ENCODE assay signal across 12 cellular contexts in the genomic region with DNA sequence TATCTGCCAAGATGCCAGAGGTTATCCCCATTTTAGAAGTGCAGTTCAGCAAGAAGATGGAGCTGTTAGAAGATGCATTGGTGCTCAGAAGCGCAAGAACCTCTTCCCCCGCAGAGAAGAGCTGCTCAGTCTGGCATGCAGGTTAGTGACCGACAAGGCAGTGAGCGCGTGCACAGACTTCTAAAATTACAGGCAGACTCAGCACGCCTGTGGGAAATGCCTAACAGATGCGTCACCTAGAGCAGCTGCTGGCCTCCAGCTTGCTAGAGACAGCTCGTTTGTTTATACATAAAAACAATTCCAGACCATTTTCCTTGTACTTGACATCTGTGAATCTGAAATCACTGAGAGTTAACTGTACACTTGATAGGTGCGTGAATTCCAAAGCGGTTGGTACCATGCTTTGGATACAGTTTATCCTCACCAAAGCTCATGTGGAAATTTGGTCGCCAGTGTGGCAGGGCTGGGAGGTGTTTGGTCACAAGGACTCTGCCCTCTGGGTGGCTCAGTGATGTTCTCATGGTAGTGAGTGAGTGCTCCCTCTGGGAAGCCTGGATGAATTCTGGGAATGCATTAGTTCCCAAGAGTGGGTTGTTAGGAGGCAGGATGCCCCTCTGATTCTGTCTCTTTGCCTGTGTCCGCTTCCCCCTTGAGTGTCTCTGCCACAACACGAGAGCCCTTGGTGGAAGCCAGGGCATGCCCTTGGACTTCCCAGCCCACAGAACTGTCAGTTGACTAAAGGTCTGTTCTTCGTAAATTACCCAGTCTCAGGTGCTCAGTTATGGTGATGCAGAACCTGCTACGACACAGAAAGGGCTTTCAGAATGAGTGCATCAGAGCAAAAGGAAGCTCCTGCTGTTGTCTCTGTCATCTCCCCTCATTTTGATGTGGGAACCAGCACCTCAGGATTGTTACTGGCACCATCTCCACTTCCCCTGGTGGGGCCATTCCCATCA. TPM values are rescaled to one million over a fixed set of nuclear protein-coding genes. Genes with fewer than 3 reads are reported as not detected.
DNase-seq lines count a peak whose midpoint lies in the region; ATAC-seq and TF ChIP-seq lines count a peak whose summit lies in the region.
"Had no signal": no experiment of that assay in that cellular context is flagged by ENCODE, and none has a peak within 500 bp of the region (broad histone marks: within the 10 kb centered on the region; RNA-seq: fewer than 3 reads in every experiment).

No MANE protein-coding gene starts in this region.

- H3K27ac ChIP-seq in right cardiac atrium (ENCODE audit: low read length) (peak overlapping the region; percentile 77), temporal lobe (ENCODE audit: low read depth, low read length) (peak overlapping the region; percentile 40), GM23338 (ENCODE audit: low read depth) (no peak overlapping the region)
- H3K27ac ChIP-seq: BLaER1, upper lobe of right lung had no signal

- peaks cover 5% of the 10 kb centered on the region; the same call in 1 of the 2 replicates for H3K36me3 ChIP-seq in GM23338 (ENCODE audit: insufficient read depth)

- no peaks in the 10 kb centered on the region for H3K9me2 ChIP-seq in GM23338 (ENCODE audit: insufficient read depth)

- peaks cover 21 to 35% of the 10 kb centered on the region in 2 donors for H3K36me3 Mint-ChIP-seq in activated T-cell treated with anti-CD3 and anti-CD28 coated beads, Interleukin-2, amount 50 U/mL, for 72 hours (ENCODE audit: insufficient read depth in 2 of 2)
- peaks cover 81% of the 10 kb centered on the region for H3K36me3 Mint-ChIP-seq in activated T-helper 17 cell treated with anti-CD3 and anti-CD28 coated beads, Interleukin-2, amount 50 U/mL, for 72 hours (ENCODE audit: low read depth)
- H3K36me3 Mint-ChIP-seq in GM23338 (ENCODE audit: low read depth), result peaks cover 34% of the 10 kb centered on the region

- TF ChIP-seq CTCF in GM23338 (conservative IDR thresholded peaks at IDR 0.05; ENCODE audit: low read depth in 2 of 2), result no peak

- H3K4me3 ChIP-seq in right cardiac atrium (ENCODE audit: low read length), result no peak overlapping the region
- no peak overlapping the region for H3K4me3 ChIP-seq in GM23338
- H3K4me3 ChIP-seq: BLaER1, upper lobe of right lung had no signal

- peak overlapping the region; percentile 46 to 53 for H3K4me3 Mint-ChIP-seq in activated T-cell treated with anti-CD3 and anti-CD28 coated beads, Interleukin-2, amount 50 U/mL, for 72 hours
- peak overlapping the region; percentile 41 for H3K4me3 Mint-ChIP-seq in activated T-helper 17 cell treated with anti-CD3 and anti-CD28 coated beads, Interleukin-2, amount 50 U/mL, for 72 hours
- no peak overlapping the region for H3K4me3 Mint-ChIP-seq in GM23338

- no peak overlapping the region for H3K4me2 ChIP-seq in GM23338
- H3K4me2 ChIP-seq: BLaER1 had no signal

- H3F3A ChIP-seq in GM23338 (replicated peaks; ENCODE audit: low read depth), result no peaks in the 10 kb centered on the region

- H3K27ac Mint-ChIP-seq in activated T-cell treated with anti-CD3 and anti-CD28 coated beads, Interleukin-2, amount 50 U/mL, for 72 hours, result no peak overlapping the region
- peak overlapping the region; percentile 41 for H3K27ac Mint-ChIP-seq in activated T-helper 17 cell treated with anti-CD3 and anti-CD28 coated beads, Interleukin-2, amount 50 U/mL, for 72 hours
- H3K27ac Mint-ChIP-seq in GM23338, result no peak overlapping the region

- no peak overlapping the region for H2AFZ ChIP-seq in GM23338

- no peaks in the 10 kb centered on the region for H3K9me3 ChIP-seq in right cardiac atrium (ENCODE audit: control insufficient read depth, low read length)
- H3K9me3 ChIP-seq: BLaER1, upper lobe of right lung had no signal

- ATAC-seq in activated T-cell treated with anti-CD3 and anti-CD28 coated beads, Interleukin-2, amount 50 U/mL, for 72 hours (replicated peaks in 1 of 2), result peak; percentile 59 to 67
- ATAC-seq in activated T-helper 17 cell treated with anti-CD3 and anti-CD28 coated beads, Interleukin-2, amount 50 U/mL, for 72 hours (replicated peaks), result peak; percentile 54
- ATAC-seq in right cardiac atrium (peak; percentile 51 to 64), GM21381 (IDR thresholded peaks at IDR 0.05; ENCODE audit: unreplicated experiment) (no peak), GM23338 (no peak)
- ATAC-seq: upper lobe of right lung had no signal

- DNase-seq in activated T-cell treated with anti-CD3 and anti-CD28 coated beads, Interleukin-2, amount 50 U/mL, for 72 hours, result peak; percentile 35 to 36
- DNase-seq in activated T-cell treated with anti-CD3 and anti-CD28 coated beads, Interleukin-2, amount 50 U/mL, for 1 hour, result no peak
- peak in 1 of 3 donors; percentile 61 for DNase-seq in right cardiac atrium
- no peak for DNase-seq in effector CD4-positive, alpha-beta T cell
- no peak for DNase-seq in GM23338 (ENCODE audit: low spot score)
- DNase-seq: activated gamma-delta T cell, upper lobe of right lung had no signal

- no peaks in the 10 kb centered on the region for H3K27me3 Mint-ChIP-seq in activated T-cell treated with anti-CD3 and anti-CD28 coated beads, Interleukin-2, amount 50 U/mL, for 72 hours (ENCODE audit: low read depth)
- H3K27me3 Mint-ChIP-seq in activated T-helper 17 cell treated with anti-CD3 and anti-CD28 coated beads, Interleukin-2, amount 50 U/mL, for 72 hours, result no peaks in the 10 kb centered on the region
- H3K27me3 Mint-ChIP-seq in GM23338 (ENCODE audit: insufficient read depth, low read depth, poor library complexity), result peaks cover 5% of the 10 kb centered on the region

- intact Hi-C loops in right cardiac atrium (cut with DNase I), result loop anchor here in 2 of 4 donors (5.0 to 10.0 kb wide), 2 partner anchors 188 to 325 kb away; partner anchors contain the start of genes ARF1 (in 1 of the 2) and WNT9A (in 1 of the 2)

- 77% methylated on average over 15 of the region's 15 CpGs for WGBS in right cardiac atrium

- H3K4me1 ChIP-seq in right cardiac atrium (ENCODE audit: control insufficient read depth, insufficient read depth, low read length) (peaks cover 5% of the 10 kb centered on the region), GM23338 (ENCODE audit: insufficient read depth) (no peaks in the 10 kb centered on the region)

- H3K79me2 ChIP-seq in GM23338 (replicated peaks; ENCODE audit: insufficient read depth), result peaks cover 41% of the 10 kb centered on the region

- H3K4me1 Mint-ChIP-seq in activated T-cell treated with anti-CD3 and anti-CD28 coated beads, Interleukin-2, amount 50 U/mL, for 72 hours (ENCODE audit: low read depth), result peaks cover 78% of the 10 kb centered on the region
- peaks cover 58% of the 10 kb centered on the region for H3K4me1 Mint-ChIP-seq in activated T-helper 17 cell treated with anti-CD3 and anti-CD28 coated beads, Interleukin-2, amount 50 U/mL, for 72 hours
- no peaks in the 10 kb centered on the region; the same call in 2 of the 3 replicates for H3K4me1 Mint-ChIP-seq in GM23338

- H3K9me3 Mint-ChIP-seq in activated T-cell treated with anti-CD3 and anti-CD28 coated beads, Interleukin-2, amount 50 U/mL, for 72 hours, result peaks cover 0 to 2% of the 10 kb centered on the region in 2 donors
- no peaks in the 10 kb centered on the region for H3K9me3 Mint-ChIP-seq in activated T-helper 17 cell treated with anti-CD3 and anti-CD28 coated beads, Interleukin-2, amount 50 U/mL, for 72 hours
- no peaks in the 10 kb centered on the region for H3K9me3 Mint-ChIP-seq in GM23338

- H3K27me3 ChIP-seq in right cardiac atrium (ENCODE audit: control insufficient read depth, insufficient read depth) (no peaks in the 10 kb centered on the region), GM23338 (ENCODE audit: insufficient read depth) (no peaks in the 10 kb centered on the region)
- H3K27me3 ChIP-seq: BLaER1, upper lobe of right lung had no signal

- H4K20me1 ChIP-seq in GM23338 (replicated peaks; ENCODE audit: insufficient read depth), result peaks cover 15% of the 10 kb centered on the region

TF ChIP-seq in GM23338, 12 proteins besides CTCF, POLR2A, EP300 and RAD21 (continues in another document):
- no peak for TF ChIP-seq EZH2phosphoT487 (IDR thresholded peaks at IDR 0.05; ENCODE audit: unreplicated experiment)
- TF ChIP-seq ZNF331 (CRISPR knock-in tag; IDR thresholded peaks at IDR 0.05; ENCODE audit: low read depth), result no peak

RNA-seq across cellular contexts. Expression of gene SNAP47, which starts 24.4 kb away (rescaled TPM):
- total RNA-seq in activated T-cell treated with anti-CD3 and anti-CD28 coated beads, Interleukin-2, amount 50 U/mL, for 72 hours, result 10 to 100 TPM; 34.0 to 35.3 TPM
- total RNA-seq in activated T-helper 17 cell treated with anti-CD3 and anti-CD28 coated beads, Interleukin-2, amount 50 U/mL, for 72 hours, result 10 to 100 TPM; 42.9 to 53.6 TPM
- total RNA-seq in right cardiac atrium (10 to 100 TPM; 61.6 to 91.8 (median 65.5) TPM), temporal lobe (68.6 TPM)
- polyA plus RNA-seq in right cardiac atrium (43.1 TPM), GM23338 (2016; fragmentation: Nextera tagmentation; extraction: Ambion mirVana) (17.8 and 19.5 TPM in 2 replicates)
- 48.0 and 51.8 TPM in 2 replicates for total RNA-seq in GM23338 (2014; rRNA removed; shearing (Covaris generic))

RNA-seq across cellular contexts. Expression of gene JMJD4, which starts 24.5 kb away (rescaled TPM):
- 10 to 100 TPM in 1 of 2 donors, 1 to 10 TPM in 1; 8.7 to 11.1 TPM for total RNA-seq in activated T-cell treated with anti-CD3 and anti-CD28 coated beads, Interleukin-2, amount 50 U/mL, for 72 hours
- 10 to 100 TPM; 10.6 to 19.9 TPM for total RNA-seq in activated T-helper 17 cell treated with anti-CD3 and anti-CD28 coated beads, Interleukin-2, amount 50 U/mL, for 72 hours
- 10 to 100 TPM in 1 of 4 donors, 1 to 10 TPM in 3; 7.7 to 11.5 (median 8.9) TPM for total RNA-seq in right cardiac atrium
- 9.5 TPM for polyA plus RNA-seq in right cardiac atrium
- 10.3 TPM for total RNA-seq in temporal lobe
- total RNA-seq in GM23338 (2014; rRNA removed; shearing (Covaris generic)), result 17.7 and 17.9 TPM in 2 replicates
- 11.5 and 11.6 TPM in 2 replicates for polyA plus RNA-seq in GM23338 (2016; fragmentation: Nextera tagmentation; extraction: Ambion mirVana)

RNA-seq across cellular contexts. Expression of gene PRSS38, which starts 55.9 kb away (rescaled TPM):
- total RNA-seq in activated T-cell treated with anti-CD3 and anti-CD28 coated beads, Interleukin-2, amount 50 U/mL, for 72 hours, result not detected
- total RNA-seq in activated T-helper 17 cell treated with anti-CD3 and anti-CD28 coated beads, Interleukin-2, amount 50 U/mL, for 72 hours, result not detected
- total RNA-seq in right cardiac atrium, result not detected
- polyA plus RNA-seq in right cardiac atrium, result not detected
- total RNA-seq in temporal lobe, result not detected
- total RNA-seq in GM23338 (2014; rRNA removed; shearing (Covaris generic)), result not detected in 2 replicates
- polyA plus RNA-seq in GM23338 (2016; fragmentation: Nextera tagmentation; extraction: Ambion mirVana), result not detected in 2 replicates
- total RNA-seq: H1, upper lobe of right lung had no signal
- polyA plus RNA-seq: H1 had no signal

Comparison
In these comparisons a context has a peak if more than half of its experiments do, and no peak if none do; other contexts are left out.
1. DNase-seq: peak in activated T-cell treated with anti-CD3 and anti-CD28 coated beads, Interleukin-2, amount 50 U/mL, for 72 hours (2 of 2); none in activated T-cell treated with anti-CD3 and anti-CD28 coated beads, Interleukin-2, amount 50 U/mL, for 1 hour (single experiment), effector CD4-positive, alpha-beta T cell (single experiment) and GM23338 (single experiment).
2. ATAC-seq: peak in activated T-cell treated with anti-CD3 and anti-CD28 coated beads, Interleukin-2, amount 50 U/mL, for 72 hours (2 of 2), activated T-helper 17 cell treated with anti-CD3 and anti-CD28 coated beads, Interleukin-2, amount 50 U/mL, for 72 hours (single experiment) and right cardiac atrium (2 of 2); none in GM21381 (single experiment) and GM23338 (single experiment).